Comparison of ENCODE assay signal across 8 cellular contexts in genomic region chr12:105083551-105084105, GRCh38. TPM values are rescaled to one million over a fixed set of nuclear protein-coding genes. Genes with fewer than 3 reads are reported as not detected.
DNase-seq lines count a peak whose midpoint lies in the region; ATAC-seq and TF ChIP-seq lines count a peak whose summit lies in the region.

No MANE protein-coding gene starts in this region.

- H3K4me1 ChIP-seq in fibroblast of lung (ENCODE audit: control insufficient read depth, extremely low read depth, insufficient read depth, low read length): peaks cover 6% of the 10 kb centered on the region

- ATAC-seq in activated CD8-positive, alpha-beta T cell treated with anti-CD3 and anti-CD28 coated beads, Interleukin-2, amount 10 ng/mL, durations not matched to agents 7 days and 5 days: no peak
- ATAC-seq in naive B cell (ENCODE audit: low read depth in 2 of 2) (peak; percentile 36 to 47), HG03139 (IDR thresholded peaks at IDR 0.05; ENCODE audit: unreplicated experiment) (no peak)

- H3K27me3 ChIP-seq in fibroblast of lung (ENCODE audit: control insufficient read depth, insufficient read depth, low read length): no peaks in the 10 kb centered on the region

- peak overlapping the region; percentile 74 for H3K9ac ChIP-seq in fibroblast of lung (ENCODE audit: insufficient read depth, low read length)

- TF ChIP-seq CTCF in fibroblast of lung (conservative IDR thresholded peaks at IDR 0.05 in 1 of 2, IDR thresholded peaks at IDR 0.05 in 1 of 2; ENCODE audit: low read depth in 1 of 2, low read length in 2 of 2): no peak

- H3K4me3 Mint-ChIP-seq in activated CD8-positive, alpha-beta T cell treated with anti-CD3 and anti-CD28 coated beads, Interleukin-2, amount 10 ng/mL, durations not matched to agents 7 days and 5 days: peak overlapping the region; percentile 58
- H3K4me3 Mint-ChIP-seq in naive B cell: peak overlapping the region; percentile 64 to 92 (median 82)

- peak; percentile 47 for DNase-seq in DMS53 (lab: John Stamatoyannopoulos, UW)
- no peak for DNase-seq in DMS53 treated with DMSO at 0.1 percent for 48 hours (lab: John Stamatoyannopoulos, UW; ENCODE audit: unreplicated experiment)
- peak; percentile 34 for DNase-seq in HS-5 (ENCODE audit: low read depth)
- no peak for DNase-seq in activated CD8-positive, alpha-beta T cell treated with anti-CD3 and anti-CD28 coated beads, Interleukin-2, amount 10 ng/mL, durations not matched to agents 7 days and 5 days
- DNase-seq in fibroblast of lung (ENCODE audit: low read depth in 2 of 2): peak; percentile 71 to 81
- DNase-seq in naive B cell: no peak
- DNase-seq in activated gamma-delta T cell (lab: John Stamatoyannopoulos, UW): no peak

- CTCF ChIA-PET in activated CD8-positive, alpha-beta T cell treated with anti-CD3 and anti-CD28 coated beads, Interleukin-2, amount 10 ng/mL, durations not matched to agents 7 days and 5 days (lab: Charles Lee): no interaction called here

- no peaks in the 10 kb centered on the region for H3K36me3 Mint-ChIP-seq in activated CD8-positive, alpha-beta T cell treated with anti-CD3 and anti-CD28 coated beads, Interleukin-2, amount 10 ng/mL, durations not matched to agents 7 days and 5 days (ENCODE audit: low read depth)
- H3K36me3 Mint-ChIP-seq in naive B cell: peaks cover 0 to 6% of the 10 kb centered on the region in 2 donors

- POLR2A ChIA-PET in activated CD8-positive, alpha-beta T cell treated with anti-CD3 and anti-CD28 coated beads, Interleukin-2, amount 10 ng/mL, durations not matched to agents 7 days and 5 days (lab: Charles Lee): interaction anchor here (0.6 kb wide), 1 partner anchor 38 kb away, joined by 3 read pairs; no protein-coding TSS in a partner anchor

- H3K4me1 Mint-ChIP-seq in activated CD8-positive, alpha-beta T cell treated with anti-CD3 and anti-CD28 coated beads, Interleukin-2, amount 10 ng/mL, durations not matched to agents 7 days and 5 days (ENCODE audit: low read depth): peaks cover 7% of the 10 kb centered on the region
- peaks cover 9 to 10% (median 9%) of the 10 kb centered on the region in 3 donors for H3K4me1 Mint-ChIP-seq in naive B cell

- H3K27ac ChIP-seq in fibroblast of lung (ENCODE audit: insufficient read depth, low read length): peak overlapping the region; percentile 77

- H3K36me3 ChIP-seq in fibroblast of lung (ENCODE audit: control insufficient read depth, insufficient read depth, low read length): no peaks in the 10 kb centered on the region

- peak overlapping the region; percentile 95 for H3K4me2 ChIP-seq in fibroblast of lung (ENCODE audit: extremely low read depth, insufficient read depth, low read length)

- peaks cover 7% of the 10 kb centered on the region for H3K9me3 Mint-ChIP-seq in activated CD8-positive, alpha-beta T cell treated with anti-CD3 and anti-CD28 coated beads, Interleukin-2, amount 10 ng/mL, durations not matched to agents 7 days and 5 days (ENCODE audit: insufficient read depth)
- H3K9me3 Mint-ChIP-seq in naive B cell: peaks cover 0 to 15% (median 11%) of the 10 kb centered on the region in 7 donors

- H3K79me2 ChIP-seq in fibroblast of lung (ENCODE audit: control insufficient read depth, insufficient read depth, low read length): peaks cover 9% of the 10 kb centered on the region

- H3K9me3 ChIP-seq in fibroblast of lung (ENCODE audit: control insufficient read depth, insufficient read depth, low read depth, low read length): no peaks in the 10 kb centered on the region

- peak overlapping the region; percentile 75 for H2AFZ ChIP-seq in fibroblast of lung (ENCODE audit: low read length)

- H3K27me3 Mint-ChIP-seq in activated CD8-positive, alpha-beta T cell treated with anti-CD3 and anti-CD28 coated beads, Interleukin-2, amount 10 ng/mL, durations not matched to agents 7 days and 5 days (ENCODE audit: low read depth): peaks cover 23% of the 10 kb centered on the region
- H3K27me3 Mint-ChIP-seq in naive B cell: peaks cover 5 to 22% (median 10%) of the 10 kb centered on the region in 3 donors

- peak overlapping the region; percentile 80 to 98 (median 88) for H3K4me3 ChIP-seq in fibroblast of lung (replicated peaks in 1 of 4; ENCODE audit: control extremely low read depth in 1 of 4, insufficient read depth in 1 of 4, low read depth in 3 of 4, low read length in 4 of 4)

- H3K27ac Mint-ChIP-seq in activated CD8-positive, alpha-beta T cell treated with anti-CD3 and anti-CD28 coated beads, Interleukin-2, amount 10 ng/mL, durations not matched to agents 7 days and 5 days: no peak overlapping the region
- peak overlapping the region in 3 of 6 donors; percentile 7 to 69 (median 49) for H3K27ac Mint-ChIP-seq in naive B cell

- H4K20me1 ChIP-seq in fibroblast of lung (ENCODE audit: control insufficient read depth, extremely low read depth, insufficient read depth, low read length): no peaks in the 10 kb centered on the region

RNA-seq across cellular contexts. Expression of gene ALDH1L2, which starts 0.6 kb away (rescaled TPM):
- total RNA-seq in activated CD8-positive, alpha-beta T cell treated with anti-CD3 and anti-CD28 coated beads, Interleukin-2, amount 10 ng/mL, durations not matched to agents 7 days and 5 days: under 1 TPM; 0.18 to 0.21 TPM
- 35.7 and 59.1 TPM in 2 replicates for total RNA-seq in fibroblast of lung
- polyA plus RNA-seq in fibroblast of lung (37.8 and 88.2 TPM in 2 replicates), naive B cell (ENCODE audit: low read depth in 6 of 6) (not detected)
- polyA plus RNA-seq in fibroblast of lung (2012): 15.5 and 40.1 TPM in 2 replicates
- 14.7 and 38.1 TPM in 2 replicates for polyA minus RNA-seq in fibroblast of lung (ENCODE audit: low replicate concordance)

RNA-seq across cellular contexts. Expression of gene WASHC4, which starts 23.9 kb away (rescaled TPM):
- 10 to 100 TPM; 39.2 to 42.8 TPM for total RNA-seq in activated CD8-positive, alpha-beta T cell treated with anti-CD3 and anti-CD28 coated beads, Interleukin-2, amount 10 ng/mL, durations not matched to agents 7 days and 5 days
- 88.1 and 98.3 TPM in 2 replicates for total RNA-seq in fibroblast of lung
- polyA plus RNA-seq in fibroblast of lung: 40.2 and 56.5 TPM in 2 replicates
- polyA plus RNA-seq in fibroblast of lung (2012): 19.3 and 27.8 TPM in 2 replicates
- polyA minus RNA-seq in fibroblast of lung (ENCODE audit: low replicate concordance): 6.2 and 19.4 TPM in 2 replicates
- 100 to 1,000 TPM in 4 of 6 donors, 10 to 100 TPM in 2; 84.7 to 131 (median 125) TPM for polyA plus RNA-seq in naive B cell (ENCODE audit: low read depth in 6 of 6)

Comparison
In these comparisons a context has a peak if more than half of its experiments do, and no peak if none do; other contexts are left out.
1. DNase-seq: peak in DMS53 (single experiment), HS-5 (single experiment) and fibroblast of lung (2 of 2); none in DMS53 treated with DMSO at 0.1 percent for 48 hours (single experiment), activated CD8-positive, alpha-beta T cell treated with anti-CD3 and anti-CD28 coated beads, Interleukin-2, amount 10 ng/mL, durations not matched to agents 7 days and 5 days (single experiment), naive B cell (single experiment) and activated gamma-delta T cell (single experiment).
2. ATAC-seq: peak in naive B cell (2 of 2); none in activated CD8-positive, alpha-beta T cell treated with anti-CD3 and anti-CD28 coated beads, Interleukin-2, amount 10 ng/mL, durations not matched to agents 7 days and 5 days (single experiment) and HG03139 (single experiment).
3. RNA of gene ALDH1L2, which starts 0.6 kb away (total RNA-seq): 35.7 to 59.1 TPM in fibroblast of lung; 0.18 to 0.21 TPM in activated CD8-positive, alpha-beta T cell treated with anti-CD3 and anti-CD28 coated beads, Interleukin-2, amount 10 ng/mL, durations not matched to agents 7 days and 5 days; every median in the first group is over 10 times any median in the second.